ENCODE assay signal across 8 cellular contexts in the genomic region with DNA sequence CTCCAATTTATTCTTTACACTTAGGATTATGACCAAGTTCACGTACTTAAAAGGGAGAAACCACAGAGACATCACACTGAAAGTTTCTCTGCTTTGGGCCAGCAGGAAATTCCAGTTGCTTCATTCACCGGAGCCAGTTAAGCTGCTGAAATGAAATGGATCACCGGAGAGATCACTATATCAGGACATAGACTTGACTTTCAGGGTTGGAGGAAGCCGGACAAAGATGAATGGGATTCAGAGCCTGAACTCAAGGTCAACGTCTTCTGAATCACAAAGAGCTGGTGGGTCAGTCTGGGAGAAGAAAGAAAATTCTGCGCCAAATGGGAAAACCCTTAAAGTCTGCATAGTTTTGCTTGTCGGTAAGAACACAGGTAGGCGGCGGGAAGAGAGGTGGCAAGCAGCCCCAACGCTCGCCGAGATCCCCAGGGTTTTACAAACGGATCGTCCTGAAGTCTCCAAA.
A peak's percentile ranks its signal among the peaks of the same experiment; 100 is the strongest.
DNase-seq lines count a peak whose midpoint lies in the region.

No MANE protein-coding gene starts in this region.

- H3K27ac Mint-ChIP-seq in T-helper 2 cell treated with Interferon-gamma antibody and Interleukin-4, amounts not matched to agents 5 μg/mL and 100 μg/mL, for 36 hours = no peak overlapping the region

- H3K4me1 ChIP-seq in duodenal mucosa (ENCODE audit: control insufficient read depth in 1 of 2, insufficient read depth in 2 of 2, low read length in 2 of 2) (peaks cover 3 to 10% of the 10 kb centered on the region in 2 donors), mucosa of rectum (ENCODE audit: control insufficient read depth in 2 of 2, insufficient read depth in 2 of 2, low read length in 2 of 2) (peaks cover 3 to 10% of the 10 kb centered on the region in 2 donors)

- no peaks in the 10 kb centered on the region for H3K9me3 ChIP-seq in duodenal mucosa (ENCODE audit: control insufficient read depth in 1 of 2, low read length in 2 of 2)
- no peaks in the 10 kb centered on the region for H3K9me3 ChIP-seq in mucosa of rectum (ENCODE audit: control insufficient read depth in 2 of 2, low read length in 2 of 2)

- H3K9ac ChIP-seq in duodenal mucosa (ENCODE audit: low read depth in 1 of 2, low read length in 2 of 2) = peak overlapping the region; percentile 59 to 63
- H3K9ac ChIP-seq in mucosa of rectum (ENCODE audit: low read depth in 1 of 2, low read length in 2 of 2) = peak overlapping the region; percentile 61 to 82

- no peaks in the 10 kb centered on the region for H3K9me3 Mint-ChIP-seq in T-helper 2 cell treated with Interferon-gamma antibody and Interleukin-4, amounts not matched to agents 5 μg/mL and 100 μg/mL, for 36 hours

- H3K4me1 Mint-ChIP-seq in T-helper 2 cell treated with Interferon-gamma antibody and Interleukin-4, amounts not matched to agents 5 μg/mL and 100 μg/mL, for 36 hours (ENCODE audit: low read depth) = peaks cover 6% of the 10 kb centered on the region

- H3K4me3 Mint-ChIP-seq in T-helper 2 cell treated with Interferon-gamma antibody and Interleukin-4, amounts not matched to agents 5 μg/mL and 100 μg/mL, for 36 hours = peak overlapping the region; percentile 77

- H3K36me3 Mint-ChIP-seq in T-helper 2 cell treated with Interferon-gamma antibody and Interleukin-4, amounts not matched to agents 5 μg/mL and 100 μg/mL, for 36 hours (ENCODE audit: low read depth) = no peaks in the 10 kb centered on the region

- H3K27ac ChIP-seq in duodenal mucosa (ENCODE audit: low read depth, low read length) (no peak overlapping the region), mucosa of rectum (ENCODE audit: low read depth in 2 of 2, low read length in 2 of 2) (no peak overlapping the region)

- no peak for DNase-seq in T-helper 2 cell treated with Interferon-gamma antibody and Interleukin-4, amounts not matched to agents 5 μg/mL and 100 μg/mL, for 36 hours (ENCODE audit: low spot score)
- no peak for DNase-seq in T-helper 2 cell
- DNase-seq in NCI-H748 treated with DMSO at 0.1 percent for 48 hours (lab: John Stamatoyannopoulos, UW) = peak; percentile 34
- DNase-seq in ecto neural progenitor cell (ENCODE audit: low spot score) = no peak
- DNase-seq in germinal center (ENCODE audit: low spot score) = no peak
- no peak for DNase-seq in Ammon's horn (ENCODE audit: low spot score)

- H3K4me3 ChIP-seq in duodenal mucosa (ENCODE audit: low read depth in 1 of 2, low read length in 2 of 2) = peak overlapping the region; percentile 80 to 91
- peak overlapping the region; percentile 76 to 80 for H3K4me3 ChIP-seq in mucosa of rectum (ENCODE audit: low read length in 2 of 2)

- peaks cover 46% of the 10 kb centered on the region for H3K27me3 Mint-ChIP-seq in T-helper 2 cell treated with Interferon-gamma antibody and Interleukin-4, amounts not matched to agents 5 μg/mL and 100 μg/mL, for 36 hours (ENCODE audit: low read depth)

- H3K27me3 ChIP-seq in duodenal mucosa (ENCODE audit: control insufficient read depth in 1 of 2, insufficient read depth in 2 of 2, low read length in 2 of 2) (no peaks in the 10 kb centered on the region), mucosa of rectum (ENCODE audit: control insufficient read depth in 2 of 2, insufficient read depth in 2 of 2, low read length in 2 of 2) (no peaks in the 10 kb centered on the region)

- H3K36me3 ChIP-seq in duodenal mucosa (ENCODE audit: control insufficient read depth in 1 of 2, insufficient read depth in 2 of 2, low read length in 2 of 2) = no peaks in the 10 kb centered on the region
- H3K36me3 ChIP-seq in mucosa of rectum (ENCODE audit: control insufficient read depth in 2 of 2, insufficient read depth in 2 of 2, low read length in 2 of 2) = no peaks in the 10 kb centered on the region
